22 cellular contexts compared by ENCODE assay signal in the genomic region with DNA sequence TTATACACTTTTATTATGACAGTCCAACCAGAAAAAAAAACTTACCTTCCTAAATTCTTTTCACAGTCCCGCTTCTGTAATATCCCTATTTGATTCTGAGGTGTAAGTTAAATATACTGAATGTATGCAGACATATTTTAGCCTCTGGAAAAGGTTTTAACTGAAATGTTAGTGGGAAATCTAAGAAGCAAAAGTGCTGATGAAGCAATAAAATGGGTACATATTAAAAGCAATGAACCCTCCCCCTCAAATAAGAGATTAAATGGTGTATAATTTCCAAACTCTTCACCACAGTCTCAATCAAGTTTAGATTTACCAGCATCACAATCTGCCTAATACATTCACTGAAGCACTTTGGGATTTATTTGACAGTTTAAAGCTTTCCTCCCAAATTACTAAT.
DNase-seq lines count a peak whose midpoint lies in the region; ATAC-seq, FAIRE-seq and TF ChIP-seq lines count a peak whose summit lies in the region.
"Had no signal": no experiment of that assay in that cellular context is flagged by ENCODE, and none has a peak within 500 bp of the region (broad histone marks: within the 10 kb centered on the region; RNA-seq: fewer than 3 reads in every experiment).

No MANE protein-coding gene starts in this region.

- H2AFZ ChIP-seq in IMR-90 (replicated peaks; ENCODE audit: low read length, poor library complexity) (no peak overlapping the region), K562 (ENCODE audit: low read depth, low read length) (no peak overlapping the region)

- no peak for TF ChIP-seq POLR2A in A549 (IDR thresholded peaks at IDR 0.05; ENCODE audit: low read length)
- TF ChIP-seq POLR2A in IMR-90 (IDR thresholded peaks at IDR 0.05; ENCODE audit: low read depth, low read length) = no peak
- TF ChIP-seq POLR2A in K562 (conservative IDR thresholded peaks at IDR 0.05) = no peak

- no peak overlapping the region for H3K4me2 ChIP-seq in A549
- no peak overlapping the region for H3K4me2 ChIP-seq in IMR-90 (ENCODE audit: low read depth, low read length)
- H3K4me2 ChIP-seq in K562 (ENCODE audit: insufficient read depth, low read length) = no peak overlapping the region
- H3K4me2 ChIP-seq: BLaER1 treated with 17β-estradiol and CSF1 and Interleukin-3, amounts not matched to agents 10 nM and 100 nM had no signal

- H3K4me1 ChIP-seq in A549 = no peaks in the 10 kb centered on the region
- H3K4me1 ChIP-seq in IMR-90 (ENCODE audit: control insufficient read depth, insufficient read depth, low read length) = no peaks in the 10 kb centered on the region
- H3K4me1 ChIP-seq in K562 (replicated peaks in 1 of 2; ENCODE audit: control insufficient read depth in 2 of 2, insufficient read depth in 2 of 2, low read length in 2 of 2) = no peaks in the 10 kb centered on the region
- H3K4me1 ChIP-seq: BLaER1 treated with 17β-estradiol and CSF1 and Interleukin-3, amounts not matched to agents 10 nM and 100 nM; Caco-2 had no signal

- dilution Hi-C loops in IMR-90 (cut with HindIII; ENCODE audit: low sequenced_read_pairs, unreplicated experiment) = no loop called here

- H4K8ac ChIP-seq in IMR-90 (ENCODE audit: low read depth in 2 of 2, low read length in 2 of 2) = no peak overlapping the region

- ATAC-seq in A549 = no peak
- ATAC-seq in IMR-90 (ENCODE audit: low read depth) = no peak
- ATAC-seq in K562 = no peak
- no peak for ATAC-seq in HG03039 (IDR thresholded peaks at IDR 0.05; ENCODE audit: unreplicated experiment)
- ATAC-seq: CD8-positive, alpha-beta T cell had no signal

- H3K36me3 ChIP-seq in IMR-90 (ENCODE audit: control insufficient read depth, insufficient read depth, low read length) (no peaks in the 10 kb centered on the region), K562 (ENCODE audit: control insufficient read depth, insufficient read depth, low read length) (no peaks in the 10 kb centered on the region)
- H3K36me3 ChIP-seq: BLaER1 treated with 17β-estradiol and CSF1 and Interleukin-3, amounts not matched to agents 10 nM and 100 nM had no signal

- H3K79me2 ChIP-seq in K562 (ENCODE audit: control insufficient read depth, insufficient read depth, low read length) = no peaks in the 10 kb centered on the region

- H2BK20ac ChIP-seq in IMR-90 (ENCODE audit: low read depth, low read length) = no peak overlapping the region

- H3K27me3 ChIP-seq in IMR-90 (ENCODE audit: control insufficient read depth, insufficient read depth, low read length) (no peaks in the 10 kb centered on the region), K562 (ENCODE audit: control insufficient read depth in 2 of 2, insufficient read depth in 2 of 2, low read length in 2 of 2) (no peaks in the 10 kb centered on the region)

- H3K27ac Mint-ChIP-seq in activated naive CD4-positive, alpha-beta T cell treated with anti-CD3 and anti-CD28 coated beads for 36 hours = no peak overlapping the region
- H3K27ac Mint-ChIP-seq: B cell; CD4-positive, alpha-beta T cell; CD8-positive, alpha-beta T cell had no signal

- H3K36me3 Mint-ChIP-seq in activated naive CD4-positive, alpha-beta T cell treated with anti-CD3 and anti-CD28 coated beads for 36 hours (ENCODE audit: low read depth) = no peaks in the 10 kb centered on the region
- H3K36me3 Mint-ChIP-seq: CD8-positive, alpha-beta T cell had no signal

- FAIRE-seq in A549 (lab: Jason Lieb, UNC) (no peak), K562 (lab: Jason Lieb, UNC) (no peak)
- FAIRE-seq: A204.1, D721Med, G401.6, GM12891, GM19239 had no signal

- H3K9me1 ChIP-seq in IMR-90 (ENCODE audit: insufficient read depth, low read length) (no peaks in the 10 kb centered on the region), K562 (ENCODE audit: control insufficient read depth, insufficient read depth, low read length) (no peaks in the 10 kb centered on the region)

- H3K79me1 ChIP-seq in IMR-90 (ENCODE audit: low read depth in 1 of 2, low read length in 2 of 2) = no peaks in the 10 kb centered on the region

- no peak overlapping the region for H3K4ac ChIP-seq in IMR-90 (ENCODE audit: low read depth, low read length)

- DNase-seq in A549 (ENCODE audit: low read depth in 1 of 2, low spot score in 1 of 2) = no peak
- DNase-seq in IMR-90 = no peak
- no peak for DNase-seq in K562 (ENCODE audit: extremely low read depth in 1 of 4, low spot score in 3 of 4)
- DNase-seq in activated naive CD4-positive, alpha-beta T cell treated with anti-CD3 and anti-CD28 coated beads for 36 hours = no peak
- DNase-seq in NOMO-1 treated with DMSO at 0.1 percent for 48 hours (lab: John Stamatoyannopoulos, UW; ENCODE audit: unreplicated experiment) = no peak
- DNase-seq: 8988T; AML-193; Caco-2; Calu3; CD4-positive, alpha-beta T cell; CD8-positive, alpha-beta T cell; DMS79 treated with DMSO at 0.1 percent for 48 hours; GF-D8 had no signal

- H3K14ac ChIP-seq in IMR-90 (replicated peaks; ENCODE audit: low read depth, low read length) = no peak overlapping the region

- no peaks in the 10 kb centered on the region for H3K9me3 Mint-ChIP-seq in activated naive CD4-positive, alpha-beta T cell treated with anti-CD3 and anti-CD28 coated beads for 36 hours
- H3K9me3 Mint-ChIP-seq: CD4-positive, alpha-beta T cell had no signal

- H3K9me3 ChIP-seq in A549 (no peaks in the 10 kb centered on the region), IMR-90 (ENCODE audit: control insufficient read depth, insufficient read depth, low read length) (no peaks in the 10 kb centered on the region), K562 (replicated peaks; ENCODE audit: control insufficient read depth, insufficient read depth, low read depth, low read length) (no peaks in the 10 kb centered on the region)
- H3K9me3 ChIP-seq: BLaER1 treated with 17β-estradiol and CSF1 and Interleukin-3, amounts not matched to agents 10 nM and 100 nM; Caco-2 had no signal

- no peak overlapping the region for H2BK15ac ChIP-seq in IMR-90 (ENCODE audit: low read depth, low read length)

- H2AK5ac ChIP-seq in IMR-90 (ENCODE audit: low read depth, low read length) = no peak overlapping the region

- POLR2A ChIA-PET in A549 (lab: Yijun Ruan, JAX) = no interaction called here
- POLR2A ChIA-PET in IMR-90 (lab: Charles Lee; ENCODE audit: unreplicated experiment) = no interaction called here
- POLR2A ChIA-PET in K562 (lab: Yijun Ruan, JAX) = interaction anchor here (0.7 kb wide), 1 partner anchor 1764 kb away, joined by 3 read pairs; no protein-coding TSS in a partner anchor

- no peak overlapping the region for H2AK9ac ChIP-seq in IMR-90 (replicated peaks; ENCODE audit: low read depth, low read length, poor library complexity)

- no peaks in the 10 kb centered on the region for H3K27me3 Mint-ChIP-seq in activated naive CD4-positive, alpha-beta T cell treated with anti-CD3 and anti-CD28 coated beads for 36 hours (ENCODE audit: low read depth)
- H3K27me3 Mint-ChIP-seq: B cell; CD4-positive, alpha-beta T cell had no signal

- no peak overlapping the region for H3K18ac ChIP-seq in IMR-90 (ENCODE audit: low read depth, low read length)

- H2BK5ac ChIP-seq in IMR-90 (ENCODE audit: low read depth, low read length, poor library complexity, severe bottlenecking) = no peak overlapping the region

- TF ChIP-seq EP300 in A549 (IDR thresholded peaks at IDR 0.05) (no peak), K562 (IDR thresholded peaks at IDR 0.05; ENCODE audit: low read length) (no peak)

- H2BK120ac ChIP-seq in IMR-90 (ENCODE audit: low read depth, low read length) = no peak overlapping the region

- BruUV-seq in IMR-90 (replicated peaks; lab: Mats Ljungman, UMichigan) = no TSS peak
- BruUV-seq in K562 (replicated peaks; lab: Mats Ljungman, UMichigan) = no TSS peak

- no peak overlapping the region for H3K23ac ChIP-seq in IMR-90 (ENCODE audit: low read depth, low read length)

- no peak for TF ChIP-seq RAD21 in A549 (conservative IDR thresholded peaks at IDR 0.05 in 1 of 2, IDR thresholded peaks at IDR 0.05 in 1 of 2)
- TF ChIP-seq RAD21 in IMR-90 (IDR thresholded peaks at IDR 0.05; ENCODE audit: low read length) = no peak
- no peak for TF ChIP-seq RAD21 in K562 (CRISPR knock-in tag; conservative IDR thresholded peaks at IDR 0.05 in 1 of 2, IDR thresholded peaks at IDR 0.05 in 1 of 2)

- no peak overlapping the region for H4K5ac ChIP-seq in IMR-90 (ENCODE audit: low read depth, low read length)

- no peaks in the 10 kb centered on the region for H3K4me1 Mint-ChIP-seq in activated naive CD4-positive, alpha-beta T cell treated with anti-CD3 and anti-CD28 coated beads for 36 hours (ENCODE audit: low read depth)
- H3K4me1 Mint-ChIP-seq: B cell had no signal

- H3K56ac ChIP-seq in IMR-90 (ENCODE audit: extremely low read depth, insufficient read depth, low read length) = no peak overlapping the region

- H4K91ac ChIP-seq in IMR-90 (ENCODE audit: insufficient read depth, low read depth, low read length) = no peak overlapping the region

- CTCF ChIA-PET in A549 (lab: Yijun Ruan, JAX) (no interaction called here), IMR-90 (lab: Yijun Ruan, JAX) (interaction anchor here (0.6 kb wide), 1 partner anchor 11 kb away, joined by 3 read pairs; no protein-coding TSS in a partner anchor), K562 (lab: Yijun Ruan, JAX; ENCODE audit: low intra/inter-chr PET ratio) (no interaction called here)
- CTCF ChIA-PET in activated naive CD4-positive, alpha-beta T cell treated with anti-CD3 and anti-CD28 coated beads for 36 hours (lab: Charles Lee) = no interaction called here

- intact Hi-C loops in IMR-90 (cut with micrococcal nuclease) (no loop called here), K562 (cut with micrococcal nuclease) (no loop called here)
- intact Hi-C loops in activated naive CD4-positive, alpha-beta T cell treated with anti-CD3 and anti-CD28 coated beads for 36 hours (cut with micrococcal nuclease) = no loop called here

- in situ Hi-C loops in IMR-90 (cut with MboI; ENCODE audit: low sequenced_read_pairs) = no loop called here
- in situ Hi-C loops in K562 (cut with MboI) = no loop called here

- no peak overlapping the region for H3K4me3 ChIP-seq in A549
- H3K4me3 ChIP-seq in IMR-90 (ENCODE audit: insufficient read depth, low read depth, low read length) = no peak overlapping the region
- H3K4me3 ChIP-seq in K562 = no peak overlapping the region
- H3K4me3 ChIP-seq: BLaER1 treated with 17β-estradiol and CSF1 and Interleukin-3, amounts not matched to agents 10 nM and 100 nM had no signal

- H4K20me1 ChIP-seq in IMR-90 (ENCODE audit: insufficient read depth, low read length) = no peaks in the 10 kb centered on the region
- no peaks in the 10 kb centered on the region for H4K20me1 ChIP-seq in K562 (replicated peaks; ENCODE audit: control insufficient read depth, insufficient read depth, low read length)
- H4K20me1 ChIP-seq: BLaER1 treated with 17β-estradiol and CSF1 and Interleukin-3, amounts not matched to agents 10 nM and 100 nM had no signal

- TF ChIP-seq CTCF in A549 (IDR thresholded peaks at IDR 0.05) (no peak), IMR-90 (conservative IDR thresholded peaks at IDR 0.05; ENCODE audit: low read depth, low read length) (no peak), K562 (IDR thresholded peaks at IDR 0.05 in 2 of 3, conservative IDR thresholded peaks at IDR 0.05 in 1 of 3; ENCODE audit: insufficient read depth in 2 of 3, low read depth in 1 of 3, low read length in 3 of 3) (no peak)

- WGBS in A549 (ENCODE audit: missing lambda C conversion rate) = 0% methylated on average over 1 of the region's 1 CpG
- WGBS in IMR-90 (ENCODE audit: extremely low coverage in 2 of 2, insufficient read length in 1 of 2), 2 experiments = no CpG with 5 or more reads among the region's 1 CpG
- WGBS in K562 (ENCODE audit: insufficient coverage, low coverage, missing lambda C conversion rate) = 0% methylated on average over 1 of the region's 1 CpG

- no peak overlapping the region for H3K4me3 Mint-ChIP-seq in activated naive CD4-positive, alpha-beta T cell treated with anti-CD3 and anti-CD28 coated beads for 36 hours
- H3K4me3 Mint-ChIP-seq: B cell; CD4-positive, alpha-beta T cell; CD8-positive, alpha-beta T cell had no signal

- H3K27ac ChIP-seq in A549 (no peak overlapping the region), IMR-90 (ENCODE audit: insufficient read depth, low read length) (no peak overlapping the region), K562 (ENCODE audit: extremely low read depth, low read depth, low read length) (no peak overlapping the region)
- H3K27ac ChIP-seq: BLaER1 treated with 17β-estradiol and CSF1 and Interleukin-3, amounts not matched to agents 10 nM and 100 nM; C4-2B had no signal

- H3K9ac ChIP-seq in IMR-90 (ENCODE audit: low read depth, low read length) (no peak overlapping the region), K562 (ENCODE audit: insufficient read depth in 1 of 2, low read depth in 2 of 2, low read length in 2 of 2) (no peak overlapping the region)
- H3K9ac ChIP-seq: BLaER1 treated with 17β-estradiol and CSF1 and Interleukin-3, amounts not matched to agents 10 nM and 100 nM had no signal

Comparison
In these comparisons a context has a peak if more than half of its experiments do, and no peak if none do; other contexts are left out.
1. Of the 35 proteins assayed by ChIP-seq in both K562 and A549: peak only in K562: none; only in A549: none; in both: MAFK; in neither: 34.